ENCODE assay signal across 8 cellular contexts in genomic region chr21:5154641-5154982, GRCh38.
DNase-seq lines count a peak whose midpoint lies in the region; ATAC-seq and TF ChIP-seq lines count a peak whose summit lies in the region.
"Not testable (repeated sequence)": the region's sequence is repeated elsewhere in the genome, so short reads cannot be mapped to it uniquely, and the experiment has no call there.

No MANE protein-coding gene starts in this region.

- TF ChIP-seq CTCF in mucosa of descending colon (IDR thresholded peaks at IDR 0.05): not testable (repeated sequence)

- intact Hi-C loops in mucosa of descending colon (cut with DNase I, micrococcal nuclease): not testable (repeated sequence)

- not testable (repeated sequence) for H3K36me3 ChIP-seq in mucosa of descending colon (ENCODE audit: low read depth)

- H3K4me3 ChIP-seq in mucosa of descending colon: not testable (repeated sequence)

- H3K9me3 ChIP-seq in mucosa of descending colon: not testable (repeated sequence)

- H3K4me1 ChIP-seq in mucosa of descending colon (ENCODE audit: low read depth): not testable (repeated sequence)

- DNase-seq in Ammon's horn (ENCODE audit: low spot score) (peak; percentile 90), SK-MEL-5 (ENCODE audit: low read depth, low spot score) (peak; percentile 65), fibroblast of gingiva (ENCODE audit: low read depth) (peak; percentile 75), mucosa of descending colon (peak; percentile 90 to 96 (median 90))
- DNase-seq in activated T-helper 9 cell treated with anti-CD3 and anti-CD28 coated beads, Interleukin-2, amount 50 U/mL, for 16 hours (ENCODE audit: low read depth): peak; percentile 68
- DNase-seq in stimulated activated CD4-positive, alpha-beta T cell treated with anti-CD3 and anti-CD28 coated beads, Interleukin-4, amount 100 ng/mL, for 24 hours: peak; percentile 83

- peak; percentile 95 for ATAC-seq in GM19467 (IDR thresholded peaks at IDR 0.05; ENCODE audit: unreplicated experiment)
- ATAC-seq in HG03103 (IDR thresholded peaks at IDR 0.05; ENCODE audit: low read depth, unreplicated experiment): peak; percentile 80
- peak; percentile 99 for ATAC-seq in mucosa of descending colon

- in situ Hi-C loops in SK-MEL-5 (cut with HindIII; ENCODE audit: low pct_unique_long_range_greater_than_20kb, low sequenced_read_pairs): not testable (repeated sequence)
